11 cellular contexts compared by ENCODE assay signal in genomic region chr6:36701401-36701991, GRCh38. TPM values are rescaled to one million over a fixed set of nuclear protein-coding genes. Genes with fewer than 3 reads are reported as not detected.
A peak's percentile ranks its signal among the peaks of the same experiment; 100 is the strongest.
DNase-seq lines count a peak whose midpoint lies in the region; ATAC-seq, FAIRE-seq and TF ChIP-seq lines count a peak whose summit lies in the region.
"Had no signal": no experiment of that assay in that cellular context is flagged by ENCODE, and none has a peak within 500 bp of the region (broad histone marks: within the 10 kb centered on the region; RNA-seq: fewer than 3 reads in every experiment).

No MANE protein-coding gene starts in this region.

- H3K36me3 Mint-ChIP-seq in Calu3 (ENCODE audit: insufficient read depth, unreplicated experiment), result no peaks in the 10 kb centered on the region

- H3K27ac ChIP-seq in colonic mucosa, result no peak overlapping the region
- H3K27ac ChIP-seq: stomach had no signal

- DNase-seq in Calu3, result peak; percentile 52
- no peak for DNase-seq in GM12891 (ENCODE audit: insufficient read length, low spot score)
- DNase-seq in RCC 7860 (ENCODE audit: low spot score), result peak; percentile 80
- peak; percentile 67 for DNase-seq in kidney tubule cell (ENCODE audit: low spot score)
- DNase-seq in midbrain (lab: John Stamatoyannopoulos, UW), result no peak
- no peak for DNase-seq in colonic mucosa
- DNase-seq: caudate nucleus, retina, stomach had no signal

- H3K9me3 Mint-ChIP-seq in Calu3 (ENCODE audit: low read depth, unreplicated experiment), result no peaks in the 10 kb centered on the region

- no peak overlapping the region for H3K4me3 ChIP-seq in colonic mucosa
- H3K4me3 ChIP-seq: stomach had no signal

- TF ChIP-seq CTCF in Calu3 (IDR thresholded peaks at IDR 0.05; ENCODE audit: unreplicated experiment) (peak; percentile 40), colonic mucosa (IDR thresholded peaks at IDR 0.05) (no peak)

- H3K9ac ChIP-seq in colonic mucosa (ENCODE audit: low read depth in 2 of 2, low read length in 2 of 2), result no peak overlapping the region

- CTCF ChIA-PET in Calu3 (lab: Charles Lee), result interaction anchor here (0.8 to 0.9 kb wide), 2 partner anchors 19 to 58 kb away, joined by 3 read pairs; no protein-coding TSS in a partner anchor

- H3K9me3 ChIP-seq in colonic mucosa, result no peaks in the 10 kb centered on the region
- H3K9me3 ChIP-seq: stomach had no signal

- H3K4me1 ChIP-seq in colonic mucosa, result no peaks in the 10 kb centered on the region

- FAIRE-seq in GM12891 (lab: Jason Lieb, UNC) (peak; percentile 51), RCC 7860 (lab: Jason Lieb, UNC) (no peak)

- no peak overlapping the region for H3K4me3 Mint-ChIP-seq in Calu3 (ENCODE audit: low read depth, unreplicated experiment)

- intact Hi-C loops in Calu3 (cut with micrococcal nuclease; ENCODE audit: unreplicated experiment) (no loop called here), colonic mucosa (cut with DNase I) (no loop called here)

- BruUV-seq in Calu3 (replicated peaks; lab: Mats Ljungman, UMichigan), result no TSS peak

- ATAC-seq in HG03571 (IDR thresholded peaks at IDR 0.05; ENCODE audit: unreplicated experiment) (no peak), GM18505 (IDR thresholded peaks at IDR 0.05; ENCODE audit: unreplicated experiment) (no peak)

- H3K27ac Mint-ChIP-seq in Calu3 (ENCODE audit: unreplicated experiment), result no peak overlapping the region

- peaks cover 17% of the 10 kb centered on the region for H3K27me3 Mint-ChIP-seq in Calu3 (ENCODE audit: unreplicated experiment)

- no peaks in the 10 kb centered on the region for H3K27me3 ChIP-seq in colonic mucosa

- no peaks in the 10 kb centered on the region for H3K36me3 ChIP-seq in colonic mucosa
- H3K36me3 ChIP-seq: stomach had no signal

- no peak for TF ChIP-seq POLR2A in GM12891 (IDR thresholded peaks at IDR 0.05; ENCODE audit: low read depth, low read length)
- no peak for TF ChIP-seq POLR2A in GM18505 (IDR thresholded peaks at IDR 0.05; ENCODE audit: borderline replicate concordance, extremely low read depth, insufficient read depth, insufficient read length)

- H3K4me1 Mint-ChIP-seq in Calu3 (ENCODE audit: low read depth, unreplicated experiment), result peaks cover 11% of the 10 kb centered on the region

TF ChIP-seq in GM12891, 5 proteins besides CTCF, POLR2A, EP300 and RAD21:
- TF ChIP-seq SPI1 (IDR thresholded peaks at IDR 0.05; ENCODE audit: low read depth, low read length), result no peak
- no peak for TF ChIP-seq POU2F2 (IDR thresholded peaks at IDR 0.05; ENCODE audit: low read depth, low read length)
- no peak for TF ChIP-seq TAF1 (IDR thresholded peaks at IDR 0.05; ENCODE audit: low read depth, low read length)
- TF ChIP-seq POLR2AphosphoS5 (IDR thresholded peaks at IDR 0.05; ENCODE audit: low read depth, low read length), result no peak
- TF ChIP-seq PAX5 (IDR thresholded peaks at IDR 0.05; ENCODE audit: insufficient read depth, low read length, severe bottlenecking), result no peak

RNA-seq across cellular contexts. Expression of gene RAB44, which starts 3.9 kb away (rescaled TPM):
- total RNA-seq in Calu3 (2022), result not detected in 2 replicates
- polyA plus RNA-seq in GM12891 (2012; ENCODE audit: low read depth, missing spikeins), result 0.10 TPM
- total RNA-seq in colonic mucosa, result under 1 TPM; 0.08 to 0.30 TPM

RNA-seq across cellular contexts. Expression of gene CDKN1A, which starts 23.0 kb away (rescaled TPM):
- total RNA-seq in Calu3 (2022), result 26.5 and 33.7 TPM in 2 replicates
- polyA plus RNA-seq in GM12891 (2012; ENCODE audit: low read depth, missing spikeins), result 206 TPM
- 100 to 1,000 TPM; 157 to 286 TPM for total RNA-seq in colonic mucosa

Comparison
In these comparisons a context has a peak if more than half of its experiments do, and no peak if none do; other contexts are left out.
1. DNase-seq: peak in Calu3 (single experiment), RCC 7860 (single experiment) and kidney tubule cell (single experiment); none in GM12891 (single experiment), midbrain (single experiment) and colonic mucosa (single experiment).